31 cellular contexts compared by ENCODE assay signal in the genomic region with DNA sequence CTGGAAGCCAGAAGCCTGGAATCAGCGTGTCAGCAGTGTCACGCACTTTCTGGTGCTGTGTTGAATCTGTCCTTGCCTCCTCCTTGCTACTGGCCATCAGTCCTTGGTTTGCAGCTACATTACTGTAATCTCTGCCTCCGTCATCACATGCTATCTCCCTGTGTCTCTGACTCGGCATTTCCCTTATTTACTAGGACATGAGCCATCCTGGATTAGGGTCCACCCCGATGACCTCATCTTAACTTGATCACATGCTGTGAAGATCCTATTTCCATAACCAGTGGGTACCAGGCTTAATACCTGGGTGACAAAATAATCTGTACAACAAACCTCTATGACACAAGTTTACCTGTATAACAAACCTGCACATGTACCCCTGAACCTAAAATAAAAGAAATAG.
A peak's percentile ranks its signal among the peaks of the same experiment; 100 is the strongest.
DNase-seq lines count a peak whose midpoint lies in the region; ATAC-seq, FAIRE-seq and TF ChIP-seq lines count a peak whose summit lies in the region.
"Had no signal": no experiment of that assay in that cellular context is flagged by ENCODE, and none has a peak within 500 bp of the region (broad histone marks: within the 10 kb centered on the region; RNA-seq: fewer than 3 reads in every experiment).

No MANE protein-coding gene starts in this region.

- no peaks in the 10 kb centered on the region for H3K9me3 Mint-ChIP-seq in nephron progenitor cell
- H3K9me3 Mint-ChIP-seq: T-cell had no signal

- peaks cover 6% of the 10 kb centered on the region for H3K4me1 Mint-ChIP-seq in nephron progenitor cell
- H3K4me1 Mint-ChIP-seq: T-cell had no signal

- H3K4me3 Mint-ChIP-seq in nephron progenitor cell = no peak overlapping the region
- H3K4me3 Mint-ChIP-seq: activated naive CD8-positive, alpha-beta T cell; T-cell had no signal

- H3K4me3 ChIP-seq in fibroblast of pulmonary artery (replicated peaks; ENCODE audit: low read depth, low read length) = no peak overlapping the region
- H3K4me3 ChIP-seq: A549, coronary artery, lung, pancreas, thyroid gland, vagina had no signal

- H3K27me3 Mint-ChIP-seq in nephron progenitor cell (ENCODE audit: low read depth, poor library complexity) = peaks cover 4% of the 10 kb centered on the region
- H3K27me3 Mint-ChIP-seq: activated naive CD8-positive, alpha-beta T cell had no signal

- ATAC-seq in sciatic nerve = no peak
- ATAC-seq: A549, left cardiac atrium, pancreas, T-cell had no signal

- TF ChIP-seq CTCF in fibroblast of pulmonary artery (IDR thresholded peaks at IDR 0.05; ENCODE audit: low read length, missing control alignments) = no peak
- TF ChIP-seq CTCF in nephron progenitor cell (IDR thresholded peaks at IDR 0.05) = no peak
- no peak for TF ChIP-seq CTCF in D721Med (IDR thresholded peaks at IDR 0.05; ENCODE audit: insufficient read depth, missing control alignments)

- intact Hi-C loops in sciatic nerve (cut with DNase I) = no loop called here

- no peaks in the 10 kb centered on the region for H3K36me3 Mint-ChIP-seq in nephron progenitor cell (ENCODE audit: low read depth)
- H3K36me3 Mint-ChIP-seq: T-cell had no signal

- FAIRE-seq in D721Med (lab: Jason Lieb, UNC) = no peak
- FAIRE-seq: frontal cortex, pancreas had no signal

- DNase-seq in ELR (ENCODE audit: low read depth) = peak; percentile 30
- peak; percentile 59 for DNase-seq in amniotic epithelial cell (ENCODE audit: low read depth)
- peak; percentile 41 for DNase-seq in fibroblast of pulmonary artery (ENCODE audit: low read depth)
- no peak for DNase-seq in nephron progenitor cell
- no peak for DNase-seq in COR-L47 (lab: John Stamatoyannopoulos, UW)
- DNase-seq in sciatic nerve (ENCODE audit: low spot score) = no peak
- DNase-seq in AG08396 (ENCODE audit: low spot score) = no peak
- no peak for DNase-seq in D721Med (ENCODE audit: insufficient read length, low spot score)
- DNase-seq: activated CD4-positive, alpha-beta T cell treated with anti-CD3 and anti-CD28 coated beads, Interleukin-2, amount 50 U/mL, for 1 hour; activated CD4-positive, CD25-positive, alpha-beta regulatory T cell; activated effector memory CD4-positive, alpha-beta T cell treated with Interleukin-2 at 50 U/mL for 16 hours; activated T-cell treated with anti-CD3 and anti-CD28 coated beads, Interleukin-2, amount 50 U/mL, for 1 hour; anterior cingulate cortex; BE2C; DMS53; effector CD8-positive, alpha-beta T cell; left cardiac atrium; NCI-H1105 treated with DMSO at 0.1 percent for 48 hours; NCI-H1930; NCI-H2171 treated with DMSO at 0.1 percent for 48 hours; OCI-M1; pancreas; stimulated activated CD4-positive, alpha-beta T cell treated with anti-CD3 and anti-CD28 coated beads, Interleukin-2, amount 100 ng/mL, for 48 hours; T-cell; thyroid gland had no signal

- H3K27ac Mint-ChIP-seq in nephron progenitor cell = peak overlapping the region; percentile 74
- H3K27ac Mint-ChIP-seq: activated naive CD8-positive, alpha-beta T cell; T-cell had no signal

Comparison
In these comparisons a context has a peak if more than half of its experiments do, and no peak if none do; other contexts are left out.
1. DNase-seq: peak in ELR (single experiment), amniotic epithelial cell (single experiment) and fibroblast of pulmonary artery (single experiment); none in nephron progenitor cell (single experiment), COR-L47 (single experiment), sciatic nerve (single experiment), AG08396 (single experiment) and D721Med (single experiment).